ENCODE assay signal across 8 cellular contexts in genomic region chr12:92538970-92539749, GRCh38.
DNase-seq lines count a peak whose midpoint lies in the region; ATAC-seq and TF ChIP-seq lines count a peak whose summit lies in the region.

No MANE protein-coding gene starts in this region.

- no peak overlapping the region for H3K4me3 ChIP-seq in right cardiac atrium (ENCODE audit: low read length)

- peaks cover 14% of the 10 kb centered on the region for H3K4me1 ChIP-seq in right cardiac atrium (ENCODE audit: control insufficient read depth, insufficient read depth, low read length)

- H3K9me3 ChIP-seq in right cardiac atrium (ENCODE audit: control insufficient read depth, low read length) = peaks cover 1% of the 10 kb centered on the region

- WGBS in right cardiac atrium = 54% methylated on average over 6 of the region's 6 CpGs

- peak overlapping the region in 1 of 2 donors; percentile 12 for H3K4me3 Mint-ChIP-seq in CD14-positive monocyte
- H3K4me3 Mint-ChIP-seq in activated CD4-positive, alpha-beta memory T cell treated with anti-CD3 and anti-CD28 coated beads for 36 hours = no peak overlapping the region

- no peak for TF ChIP-seq CTCF in CD14-positive monocyte (IDR thresholded peaks at IDR 0.05)

- H3K27ac Mint-ChIP-seq in CD14-positive monocyte = peak overlapping the region in 6 of 7 donors; percentile 47 to 95 (median 71)
- peak overlapping the region; percentile 90 for H3K27ac Mint-ChIP-seq in activated CD4-positive, alpha-beta memory T cell treated with anti-CD3 and anti-CD28 coated beads for 36 hours

- peaks cover 46% of the 10 kb centered on the region for H3K4me1 Mint-ChIP-seq in CD14-positive monocyte
- H3K4me1 Mint-ChIP-seq in activated CD4-positive, alpha-beta memory T cell treated with anti-CD3 and anti-CD28 coated beads for 36 hours (ENCODE audit: low read depth) = peaks cover 62% of the 10 kb centered on the region

- intact Hi-C loops in CD14-positive monocyte (cut with micrococcal nuclease) = loop anchor here in 1 of 2 donors (5.0 kb wide), 1 partner anchor 37 kb away; no protein-coding TSS in a partner anchor
- intact Hi-C loops in activated CD4-positive, alpha-beta memory T cell treated with anti-CD3 and anti-CD28 coated beads for 36 hours (cut with micrococcal nuclease) = loop anchor here (1.0 to 2.0 kb wide), 4 partner anchors 13 to 34 kb away; no protein-coding TSS in a partner anchor
- intact Hi-C loops in right cardiac atrium (cut with DNase I) = no loop called here

- peak; percentile 33 for ATAC-seq in GM19324 (IDR thresholded peaks at IDR 0.05; ENCODE audit: low FRiP score, unreplicated experiment)
- ATAC-seq in HG03558 (IDR thresholded peaks at IDR 0.05; ENCODE audit: extremely low read depth, unreplicated experiment) = peak; percentile 30
- peak; percentile 40 to 81 for ATAC-seq in right cardiac atrium
- no peak for ATAC-seq in HG03097 (IDR thresholded peaks at IDR 0.05; ENCODE audit: low FRiP score, unreplicated experiment)

- no peaks in the 10 kb centered on the region for H3K36me3 Mint-ChIP-seq in CD14-positive monocyte
- no peaks in the 10 kb centered on the region for H3K36me3 Mint-ChIP-seq in activated CD4-positive, alpha-beta memory T cell treated with anti-CD3 and anti-CD28 coated beads for 36 hours

- H3K9me3 Mint-ChIP-seq in CD14-positive monocyte = no peaks in the 10 kb centered on the region
- H3K9me3 Mint-ChIP-seq in activated CD4-positive, alpha-beta memory T cell treated with anti-CD3 and anti-CD28 coated beads for 36 hours = no peaks in the 10 kb centered on the region

- CTCF ChIA-PET in activated CD4-positive, alpha-beta memory T cell treated with anti-CD3 and anti-CD28 coated beads for 36 hours (lab: Charles Lee) = no interaction called here
- CTCF ChIA-PET in HEK293T (lab: Yijun Ruan, JAX) = no interaction called here

- DNase-seq in CD14-positive monocyte (ENCODE audit: low spot score) (peak; percentile 69), right cardiac atrium (no peak), HEK293T (ENCODE audit: extremely low spot score) (no peak), NCI-H774 (lab: John Stamatoyannopoulos, UW) (no peak)
- DNase-seq in activated CD4-positive, alpha-beta memory T cell treated with anti-CD3 and anti-CD28 coated beads for 36 hours = peak; percentile 56

- POLR2A ChIA-PET in activated CD4-positive, alpha-beta memory T cell treated with anti-CD3 and anti-CD28 coated beads for 36 hours (lab: Charles Lee) = no interaction called here
- POLR2A ChIA-PET in HEK293T (lab: Yijun Ruan, JAX) = no interaction called here

- H3K27me3 ChIP-seq in right cardiac atrium (ENCODE audit: control insufficient read depth, insufficient read depth) = no peaks in the 10 kb centered on the region

- peaks cover 0 to 2% (median 0%) of the 10 kb centered on the region in 3 donors for H3K27me3 Mint-ChIP-seq in CD14-positive monocyte (ENCODE audit: low read depth in 3 of 3)
- no peaks in the 10 kb centered on the region for H3K27me3 Mint-ChIP-seq in activated CD4-positive, alpha-beta memory T cell treated with anti-CD3 and anti-CD28 coated beads for 36 hours

- no peak overlapping the region for H3K27ac ChIP-seq in right cardiac atrium (ENCODE audit: low read length)

TF ChIP-seq in HEK293T, 16 proteins besides CTCF, POLR2A, EP300 and RAD21:
- TF ChIP-seq SP1 (IDR thresholded peaks at IDR 0.05) (no peak), HDGF (IDR thresholded peaks at IDR 0.05; ENCODE audit: borderline replicate concordance) (no peak), ELF4 (IDR thresholded peaks at IDR 0.05) (no peak), FOXM1 (IDR thresholded peaks at IDR 0.05; ENCODE audit: borderline replicate concordance) (no peak), ZNF384 (IDR thresholded peaks at IDR 0.05) (no peak), PKNOX1 (IDR thresholded peaks at IDR 0.05) (no peak), BHLHE40 (IDR thresholded peaks at IDR 0.05; ENCODE audit: borderline replicate concordance) (no peak), FOXK2 (IDR thresholded peaks at IDR 0.05) (no peak), TARDBP (IDR thresholded peaks at IDR 0.05) (no peak), NFRKB (IDR thresholded peaks at IDR 0.05) (no peak), SUZ12 (IDR thresholded peaks at IDR 0.05) (no peak), LEF1 (IDR thresholded peaks at IDR 0.05; ENCODE audit: borderline replicate concordance) (no peak), ARNT (IDR thresholded peaks at IDR 0.05) (no peak), CTBP1 (IDR thresholded peaks at IDR 0.05; ENCODE audit: borderline replicate concordance) (no peak), FOXA1 (IDR thresholded peaks at IDR 0.05) (no peak), L3MBTL2 (conservative IDR thresholded peaks at IDR 0.05) (no peak)

Comparison
In these comparisons a context has a peak if more than half of its experiments do, and no peak if none do; other contexts are left out.
1. DNase-seq: peak in CD14-positive monocyte (single experiment) and activated CD4-positive, alpha-beta memory T cell treated with anti-CD3 and anti-CD28 coated beads for 36 hours (single experiment); none in right cardiac atrium (0 of 3), HEK293T (single experiment) and NCI-H774 (single experiment).